In genomic region chr1:96966536-96967138, GRCh38 we compare ENCODE assay signal across 8 cellular contexts.
DNase-seq lines count a peak whose midpoint lies in the region; ATAC-seq lines count a peak whose summit lies in the region.

No MANE protein-coding gene starts in this region.

- ATAC-seq in GM19035 (IDR thresholded peaks at IDR 0.05; ENCODE audit: unreplicated experiment): peak; percentile 97
- ATAC-seq in HG03280 (IDR thresholded peaks at IDR 0.05; ENCODE audit: unreplicated experiment): peak; percentile 88

- DNase-seq in CD1c-positive myeloid dendritic cell (ENCODE audit: extremely low spot score): peak; percentile 63
- DNase-seq in NCI-H460 (ENCODE audit: extremely low read depth, low read depth): peak; percentile 49
- DNase-seq in activated CD4-positive, alpha-beta T cell treated with anti-CD3 and anti-CD28 coated beads, Interleukin-2, amount 50 U/mL, for 24 hours (ENCODE audit: low read depth in 1 of 2, low spot score in 1 of 2): peak; percentile 56
- DNase-seq in ecto neural progenitor cell (ENCODE audit: low spot score): peak; percentile 76
- peak; percentile 79 to 85 for DNase-seq in lung microvascular endothelial cell (ENCODE audit: low read depth in 2 of 2)
- DNase-seq in stimulated activated CD8-positive, alpha-beta memory T cell treated with anti-CD3 and anti-CD28 coated beads, Interleukin-15, amount 100 ng/mL, for 1 hour (ENCODE audit: low read depth): peak; percentile 57

Comparison
In these comparisons a context has a peak if more than half of its experiments do, and no peak if none do; other contexts are left out.
1. Peak in every context shown above with its lines: DNase-seq and ATAC-seq.